1 cellular context compared by ENCODE assay signal in the genomic region with DNA sequence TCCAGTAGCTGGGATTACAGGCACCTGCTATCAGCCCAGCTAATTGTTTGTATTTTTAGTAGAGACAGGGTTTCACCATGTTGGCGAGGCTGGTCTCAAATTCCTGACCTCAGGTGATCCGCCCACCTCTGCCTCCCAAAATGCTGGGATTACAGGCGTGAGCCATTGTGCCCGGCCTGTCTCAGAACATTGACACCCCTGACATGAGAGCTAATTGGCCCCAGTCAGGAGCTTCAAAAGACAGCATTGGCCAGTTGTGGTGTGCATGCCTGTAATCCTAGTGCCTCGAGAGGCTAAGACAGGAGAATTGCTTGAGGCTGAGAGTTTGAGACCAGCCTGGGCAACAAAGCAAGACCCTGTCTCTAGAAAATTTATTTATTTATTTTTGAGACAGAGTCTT.
TF ChIP-seq lines count a peak whose summit lies in the region.

No MANE protein-coding gene starts in this region.

TF ChIP-seq in HEK293, 187 proteins besides CTCF, POLR2A, EP300 and RAD21 (continued from another document):
- TF ChIP-seq SP2 (tag by site-specific recombination; IDR thresholded peaks at IDR 0.05), result peak; percentile 57
TF ChIP-seq in HEK293: peak in this region for 5; not testable (repeated sequence) for 182.
